Comparison of ENCODE assay signal across 8 cellular contexts in genomic region chr1:117367769-117368059, GRCh38. TPM values are rescaled to one million over a fixed set of nuclear protein-coding genes. Genes with fewer than 3 reads are reported as not detected.
A peak's percentile ranks its signal among the peaks of the same experiment; 100 is the strongest.
DNase-seq lines count a peak whose midpoint lies in the region; ATAC-seq and TF ChIP-seq lines count a peak whose summit lies in the region.

No MANE protein-coding gene starts in this region.

- DNase-seq in heart right ventricle (no peak), left cardiac atrium (no peak), PC-9 (no peak), neuronal stem cell (ENCODE audit: low spot score) (peak; percentile 24), GF-D8 (lab: John Stamatoyannopoulos, UW) (no peak), GM10248 (ENCODE audit: extremely low spot score) (no peak)
- DNase-seq in effector memory CD4-positive, alpha-beta T cell, result peak in 1 of 3 donors; percentile 12
- DNase-seq in effector CD4-positive, alpha-beta T cell, result no peak

- no peak overlapping the region for H3K18ac ChIP-seq in neuronal stem cell (ENCODE audit: low read length)

- H3K23ac ChIP-seq in neuronal stem cell (ENCODE audit: low read depth, low read length, poor library complexity), result no peak overlapping the region

- H3K4me2 ChIP-seq in PC-9 (peak overlapping the region; percentile 94), neuronal stem cell (ENCODE audit: insufficient read depth, low read length, poor library complexity, severe bottlenecking) (peak overlapping the region; percentile 66)

- intact Hi-C loops in heart right ventricle (cut with DNase I), result loop anchor here in 3 of 10 donors (5.0 to 10.0 kb wide), 6 partner anchors 95 to 557 kb away; partner anchors contain the start of genes TENT5C (in 2 of the 3), TRIM45 (in 2 of the 3), GDAP2 (in 1 of the 3) and WDR3 (in 1 of the 3)
- intact Hi-C loops in left cardiac atrium (cut with DNase I), result loop anchor here in 1 of 2 donors (5.0 kb wide), 2 partner anchors 45 to 245 kb away; partner anchors contain the start of gene TRIM45
- intact Hi-C loops in PC-9 (cut with micrococcal nuclease; ENCODE audit: unreplicated experiment), result loop anchor here (2.0 to 10.0 kb wide), 2 partner anchors 99 to 243 kb away; partner anchors contain the start of gene TRIM45

- H2AFZ ChIP-seq in PC-9 (peak overlapping the region; percentile 85), neuronal stem cell (ENCODE audit: low read length) (peak overlapping the region; percentile 94)

- 0 to 1% methylated on average over 11 of the region's 11 CpGs for WGBS in heart right ventricle, 2 donors
- no CpG with 5 or more reads among the region's 11 CpGs for WGBS in neuronal stem cell (ENCODE audit: extremely low coverage in 2 of 2, insufficient read length in 2 of 2, insufficient replicate concordance in 1 of 2), 2 donors

- no peak overlapping the region for H3K4ac ChIP-seq in neuronal stem cell (ENCODE audit: low read length)

- H3K9ac ChIP-seq in neuronal stem cell (ENCODE audit: low read depth, low read length, poor library complexity), result no peak overlapping the region

- TF ChIP-seq CTCF in heart right ventricle (IDR thresholded peaks at IDR 0.05), result no peak
- no peak for TF ChIP-seq CTCF in PC-9 (conservative IDR thresholded peaks at IDR 0.05)
- no peak for TF ChIP-seq CTCF in GM10248 (IDR thresholded peaks at IDR 0.05; ENCODE audit: control extremely low read depth, extremely low read depth, low read depth, missing control alignments)

- no peaks in the 10 kb centered on the region for H3K27me3 ChIP-seq in heart right ventricle
- no peaks in the 10 kb centered on the region for H3K27me3 ChIP-seq in PC-9 (ENCODE audit: insufficient read depth, low read depth)
- no peaks in the 10 kb centered on the region for H3K27me3 ChIP-seq in effector memory CD4-positive, alpha-beta T cell (replicated peaks; ENCODE audit: control insufficient read depth, insufficient read depth, low read length, poor library complexity, severe bottlenecking)
- H3K27me3 ChIP-seq in neuronal stem cell (ENCODE audit: control insufficient read depth in 3 of 3, insufficient read depth in 3 of 3, low read depth in 1 of 3, low read length in 3 of 3), result no peaks in the 10 kb centered on the region

- H4K20me1 ChIP-seq in PC-9 (ENCODE audit: insufficient read depth), result peaks cover 5% of the 10 kb centered on the region; the same call in 1 of the 2 replicates

- no peak overlapping the region for H2AK5ac ChIP-seq in neuronal stem cell (ENCODE audit: low read depth, low read length)

- no peak overlapping the region for H2BK12ac ChIP-seq in neuronal stem cell (ENCODE audit: low read length)

- peak overlapping the region; percentile 93 to 100 (median 98) for H3K27ac ChIP-seq in heart right ventricle
- peak overlapping the region; percentile 77 for H3K27ac ChIP-seq in PC-9
- H3K27ac ChIP-seq in effector memory CD4-positive, alpha-beta T cell (ENCODE audit: insufficient read depth, low read length, poor library complexity, severe bottlenecking), result peak overlapping the region; percentile 85
- H3K27ac ChIP-seq in neuronal stem cell (replicated peaks; ENCODE audit: low read length), result peak overlapping the region; percentile 5

- CTCF ChIA-PET in PC-9 (lab: Charles Lee), result interaction anchor here (0.7 to 1.0 kb wide), 2 partner anchors 33 to 83 kb away, joined by 3 to 4 read pairs; no protein-coding TSS in a partner anchor
- CTCF ChIA-PET in GM10248 (lab: Yijun Ruan, JAX), result no interaction called here

- peaks cover 70% of the 10 kb centered on the region for H3K79me2 ChIP-seq in PC-9 (ENCODE audit: low read depth)

- TSS peak; percentile 68 for BruUV-seq in PC-9 (replicated peaks; lab: Mats Ljungman, UMichigan)

- no peak overlapping the region for H2BK5ac ChIP-seq in neuronal stem cell (ENCODE audit: low read length)

- H3K4me3 ChIP-seq in heart right ventricle, result peak overlapping the region; percentile 78 to 96 (median 90)
- H3K4me3 ChIP-seq in PC-9, result peak overlapping the region; percentile 66
- peak overlapping the region; percentile 83 for H3K4me3 ChIP-seq in effector memory CD4-positive, alpha-beta T cell (ENCODE audit: insufficient read depth, low read depth, low read length, poor library complexity, severe bottlenecking)
- peak overlapping the region; percentile 87 to 97 for H3K4me3 ChIP-seq in neuronal stem cell (ENCODE audit: low read length in 2 of 2)

- no peaks in the 10 kb centered on the region for H3K9me2 ChIP-seq in PC-9 (ENCODE audit: insufficient read depth)

- no peak overlapping the region for H4K91ac ChIP-seq in neuronal stem cell (ENCODE audit: low read depth, low read length, poor library complexity)

- H3K9me3 ChIP-seq in heart right ventricle (peaks cover 0 to 1% (median 0%) of the 10 kb centered on the region in 11 donors), PC-9 (ENCODE audit: insufficient read depth, low read depth) (no peaks in the 10 kb centered on the region), neuronal stem cell (replicated peaks in 1 of 2; ENCODE audit: control insufficient read depth in 2 of 2, insufficient read depth in 1 of 2, low read depth in 1 of 2, low read length in 2 of 2) (no peaks in the 10 kb centered on the region)
- H3K9me3 ChIP-seq in effector memory CD4-positive, alpha-beta T cell (ENCODE audit: control insufficient read depth, low read length), result no peaks in the 10 kb centered on the region

- no peak overlapping the region for H4K8ac ChIP-seq in neuronal stem cell (ENCODE audit: low read depth, low read length)

- H3K36me3 ChIP-seq in heart right ventricle (no peaks in the 10 kb centered on the region), PC-9 (ENCODE audit: low read depth) (no peaks in the 10 kb centered on the region), neuronal stem cell (replicated peaks in 1 of 2; ENCODE audit: control insufficient read depth in 2 of 2, insufficient read depth in 2 of 2, low read length in 2 of 2) (no peaks in the 10 kb centered on the region)
- H3K36me3 ChIP-seq in effector memory CD4-positive, alpha-beta T cell (ENCODE audit: control insufficient read depth, insufficient read depth, low read length), result no peaks in the 10 kb centered on the region

- POLR2A ChIA-PET in PC-9 (lab: Charles Lee; ENCODE audit: unreplicated experiment) (interaction anchor here (0.6 to 0.7 kb wide), 7 partner anchors 157 to 853 kb away, joined by 3 to 10 read pairs (median 4); partner anchors contain the start of gene VTCN1), GM10248 (lab: Yijun Ruan, JAX) (interaction anchor here (0.9 kb wide), 1 partner anchor 31 kb away, joined by 3 read pairs; no protein-coding TSS in a partner anchor)

- H2BK120ac ChIP-seq in neuronal stem cell (ENCODE audit: low read depth, low read length), result no peak overlapping the region

- H3K14ac ChIP-seq in neuronal stem cell (ENCODE audit: low read length), result no peak overlapping the region

- peaks cover 2% of the 10 kb centered on the region for H3K79me1 ChIP-seq in neuronal stem cell (ENCODE audit: low read depth, low read length)

- H2BK15ac ChIP-seq in neuronal stem cell (ENCODE audit: low read length), result no peak overlapping the region

- peaks cover 23% of the 10 kb centered on the region; the same call in 1 of the 2 replicates for H3F3A ChIP-seq in PC-9 (ENCODE audit: insufficient read depth, low read depth)

- ATAC-seq in heart right ventricle, result no peak
- ATAC-seq in left cardiac atrium, result no peak

- H3K4me1 ChIP-seq in heart right ventricle (peaks cover 0 to 69% (median 58%) of the 10 kb centered on the region in 9 donors), PC-9 (replicated peaks; ENCODE audit: insufficient read depth) (peaks cover 60% of the 10 kb centered on the region), neuronal stem cell (ENCODE audit: control insufficient read depth in 2 of 2, insufficient read depth in 1 of 2, low read depth in 1 of 2, low read length in 2 of 2) (peaks cover 2 to 23% of the 10 kb centered on the region in 2 donors)
- H3K4me1 ChIP-seq in effector memory CD4-positive, alpha-beta T cell (ENCODE audit: control insufficient read depth, insufficient read depth, low read length, poor library complexity, severe bottlenecking), result peaks cover 9% of the 10 kb centered on the region

RNA-seq across cellular contexts. Expression of gene MAN1A2, which starts 0.5 kb away (rescaled TPM):
- 10 to 100 TPM; 22.6 to 37.3 (median 26.3) TPM for total RNA-seq in heart right ventricle
- polyA plus RNA-seq in heart right ventricle, result 1 to 10 TPM; 5.1 to 6.4 TPM
- total RNA-seq in left cardiac atrium, result 10 to 100 TPM; 36.3 TPM
- 39.8 and 50.3 TPM in 2 replicates for total RNA-seq in PC-9 (2021)
- polyA plus RNA-seq in neuronal stem cell (2013, experiment 1 of 2), result 16.8 TPM
- polyA plus RNA-seq in neuronal stem cell (2013, experiment 2 of 2), result 17.6 TPM

Comparison
In these comparisons a context has a peak if more than half of its experiments do, and no peak if none do; other contexts are left out.
1. H3K27ac ChIP-seq: peak in every context shown above with its lines; median percentile 98 in heart right ventricle; 85 in effector memory CD4-positive, alpha-beta T cell; 77 in PC-9; 5 in neuronal stem cell.